Comparison of ENCODE assay signal across 24 cellular contexts in the genomic region with DNA sequence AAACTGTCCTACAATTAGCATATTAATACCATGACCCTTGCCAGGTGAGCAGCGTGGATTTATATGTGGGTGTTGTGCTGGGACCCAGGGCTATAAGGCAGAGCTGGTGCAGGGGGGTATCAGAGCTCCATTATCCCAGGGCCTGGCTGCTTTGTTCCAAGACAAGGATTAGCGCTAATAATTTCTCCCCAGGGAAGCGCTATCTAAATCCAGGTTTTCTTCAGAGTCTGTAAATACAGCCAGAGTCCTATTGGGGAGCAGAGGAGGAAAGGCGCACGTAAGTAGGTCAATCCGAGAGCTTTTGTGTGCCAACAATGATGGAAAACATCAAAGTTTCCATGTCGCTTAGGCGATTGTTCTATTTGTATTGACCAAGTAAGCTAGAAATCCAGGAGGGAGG.
"Had no signal": no experiment of that assay in that cellular context is flagged by ENCODE, and none has a peak within 500 bp of the region (broad histone marks: within the 10 kb centered on the region; RNA-seq: fewer than 3 reads in every experiment).

No MANE protein-coding gene starts in this region.

- DNase-seq: cortex of kidney; effector memory CD8-positive, alpha-beta T cell; erythroblast; left ventricle myocardium superior; lower lobe of right lung; naive thymus-derived CD8-positive, alpha-beta T cell; nephron progenitor cell; occipital lobe; ovary; posterior cingulate gyrus; psoas muscle; stimulated activated CD4-positive, alpha-beta T cell treated with anti-CD3 and anti-CD28 coated beads, Interleukin-12 subunit alpha, Interleukin-12 subunit beta, amount 100 ng/mL, for 4 hours; stimulated activated CD4-positive, alpha-beta T cell treated with anti-CD3 and anti-CD28 coated beads, Interleukin-1b, Interleukin-23, amount 100 ng/mL, for 48 hours; stimulated activated CD4-positive, alpha-beta T cell treated with anti-CD3 and anti-CD28 coated beads, Interleukin-4, amount 100 ng/mL, for 1 hour; stimulated activated CD8-positive, alpha-beta memory T cell treated with anti-CD3 and anti-CD28 coated beads, Interleukin-4, amount 100 ng/mL, for 48 hours; stimulated activated naive CD4-positive, alpha-beta T cell; stimulated activated naive CD8-positive, alpha-beta T cell treated with anti-CD3 and anti-CD28 coated beads, Interleukin-15, amount 100 ng/mL, for 72 hours; transverse colon; upper lobe of right lung; uterus had no signal

- H3K36me3 ChIP-seq: lower lobe of right lung, ovary, right atrium auricular region, suprapubic skin, transverse colon, upper lobe of right lung, uterus had no signal

- H3K27me3 Mint-ChIP-seq: effector memory CD8-positive, alpha-beta T cell; stimulated activated naive CD8-positive, alpha-beta T cell treated with anti-CD3 and anti-CD28 coated beads, Interleukin-15, amount 100 ng/mL, for 72 hours had no signal

- H3K36me3 Mint-ChIP-seq: naive thymus-derived CD8-positive, alpha-beta T cell had no signal

- H3K9me3 Mint-ChIP-seq: effector memory CD8-positive, alpha-beta T cell; nephron progenitor cell had no signal

- H3K27me3 ChIP-seq: ovary, right atrium auricular region, suprapubic skin, transverse colon, upper lobe of right lung, uterus had no signal

- H3K4me1 Mint-ChIP-seq: nephron progenitor cell; stimulated activated naive CD8-positive, alpha-beta T cell treated with anti-CD3 and anti-CD28 coated beads, Interleukin-15, amount 100 ng/mL, for 72 hours had no signal

- H3K4me3 ChIP-seq: lower lobe of right lung, ovary, psoas muscle, right atrium auricular region, smooth muscle cell, suprapubic skin, transverse colon, upper lobe of right lung, uterus had no signal

- H3K4me1 ChIP-seq: lower lobe of right lung, psoas muscle, right atrium auricular region, suprapubic skin, transverse colon, upper lobe of right lung, uterus had no signal

- H3K27ac ChIP-seq: lower lobe of right lung, ovary, psoas muscle, right atrium auricular region, suprapubic skin, transverse colon, upper lobe of right lung, uterus had no signal

- ATAC-seq: effector memory CD8-positive, alpha-beta T cell; left ventricle myocardium superior; lower lobe of right lung; naive thymus-derived CD8-positive, alpha-beta T cell; psoas muscle; sciatic nerve; stimulated activated naive CD8-positive, alpha-beta T cell treated with anti-CD3 and anti-CD28 coated beads, Interleukin-15, amount 100 ng/mL, for 72 hours; upper lobe of right lung had no signal

- H3K27ac Mint-ChIP-seq: effector memory CD8-positive, alpha-beta T cell; naive thymus-derived CD8-positive, alpha-beta T cell; nephron progenitor cell; stimulated activated naive CD8-positive, alpha-beta T cell treated with anti-CD3 and anti-CD28 coated beads, Interleukin-15, amount 100 ng/mL, for 72 hours had no signal

- H3K4me3 Mint-ChIP-seq: effector memory CD8-positive, alpha-beta T cell; naive thymus-derived CD8-positive, alpha-beta T cell; nephron progenitor cell; stimulated activated naive CD8-positive, alpha-beta T cell treated with anti-CD3 and anti-CD28 coated beads, Interleukin-15, amount 100 ng/mL, for 72 hours had no signal
